Comparison of ENCODE assay signal across 1 cellular context in genomic region chr14:59150990-59151389, GRCh38.
TF ChIP-seq lines count a peak whose summit lies in the region.

No MANE protein-coding gene starts in this region.

TF ChIP-seq in GM23338, 12 proteins besides CTCF, POLR2A, EP300 and RAD21:
- no peak for TF ChIP-seq ZNF462 (CRISPR knock-in tag; IDR thresholded peaks at IDR 0.05)
- TF ChIP-seq ZNF114 (CRISPR knock-in tag; IDR thresholded peaks at IDR 0.05) = no peak
- no peak for TF ChIP-seq CREB1 (CRISPR knock-in tag; IDR thresholded peaks at IDR 0.05; ENCODE audit: low read depth)
- no peak for TF ChIP-seq ETS1 (IDR thresholded peaks at IDR 0.05)
- no peak for TF ChIP-seq EZH2 (IDR thresholded peaks at IDR 0.05; ENCODE audit: low read depth, unreplicated experiment)
- TF ChIP-seq REST (IDR thresholded peaks at IDR 0.05; ENCODE audit: unreplicated experiment) = no peak
- TF ChIP-seq ZNF331 (CRISPR knock-in tag; IDR thresholded peaks at IDR 0.05; ENCODE audit: low read depth) = no peak
- no peak for TF ChIP-seq NANOG (IDR thresholded peaks at IDR 0.05; ENCODE audit: borderline replicate concordance)
- TF ChIP-seq POLR2AphosphoS5 (IDR thresholded peaks at IDR 0.05; ENCODE audit: low read depth) = no peak
- no peak for TF ChIP-seq STAT1 (IDR thresholded peaks at IDR 0.05; ENCODE audit: unreplicated experiment)
- TF ChIP-seq JUNB (IDR thresholded peaks at IDR 0.05; ENCODE audit: unreplicated experiment) = no peak
